8 cellular contexts compared by ENCODE assay signal in genomic region chr14:60561845-60562746, GRCh38. TPM values are rescaled to one million over a fixed set of nuclear protein-coding genes. Genes with fewer than 3 reads are reported as not detected.
DNase-seq lines count a peak whose midpoint lies in the region; ATAC-seq, FAIRE-seq and TF ChIP-seq lines count a peak whose summit lies in the region.

No MANE protein-coding gene starts in this region.

- H3K4me1 ChIP-seq in GM23338 (ENCODE audit: insufficient read depth), result no peaks in the 10 kb centered on the region
- no peaks in the 10 kb centered on the region for H3K4me1 ChIP-seq in H1 (replicated peaks in 1 of 4; ENCODE audit: control insufficient read depth in 3 of 4, insufficient read depth in 4 of 4, low read length in 3 of 4)
- no peaks in the 10 kb centered on the region for H3K4me1 ChIP-seq in mesendoderm (ENCODE audit: control insufficient read depth, low read depth, low read length)

- DNase-seq in SKM-1 treated with dmso at 0.1 percent for 144 hours (lab: John Stamatoyannopoulos, UW; ENCODE audit: unreplicated experiment) (peak; percentile 21), SKM-1 (lab: John Stamatoyannopoulos, UW; ENCODE audit: unreplicated experiment) (no peak), GM23338 (ENCODE audit: low spot score) (peak; percentile 94), M059J (ENCODE audit: low read depth) (peak; percentile 68), RWPE1 (ENCODE audit: low spot score) (peak; percentile 46), H1 (ENCODE audit: low read depth in 1 of 2, low spot score in 2 of 2) (peak; percentile 53 to 60), mesendoderm (peak; percentile 91)

- H2BK12ac ChIP-seq in H1 (ENCODE audit: low read depth, low read length), result no peak overlapping the region

- FAIRE-seq in H1 (lab: Jason Lieb, UNC), result peak; percentile 99

- H3K27me3 ChIP-seq in GM23338 (ENCODE audit: insufficient read depth), result no peaks in the 10 kb centered on the region
- H3K27me3 ChIP-seq in H1 (replicated peaks in 1 of 4; ENCODE audit: control insufficient read depth in 3 of 4, extremely low read depth in 1 of 4, insufficient read depth in 3 of 4, low read length in 3 of 4), result no peaks in the 10 kb centered on the region
- no peaks in the 10 kb centered on the region for H3K27me3 ChIP-seq in mesendoderm (ENCODE audit: insufficient read depth, low read length, poor library complexity)

- H2BK15ac ChIP-seq in H1 (ENCODE audit: low read length) (no peak overlapping the region), mesendoderm (replicated peaks; ENCODE audit: low read depth) (no peak overlapping the region)

- no peak overlapping the region for H3K14ac ChIP-seq in H1 (ENCODE audit: insufficient read length)

- H2AFZ ChIP-seq in GM23338, result no peak overlapping the region
- peak overlapping the region; percentile 43 for H2AFZ ChIP-seq in H1 (ENCODE audit: low read length)

- no peak overlapping the region for H3K4me2 ChIP-seq in GM23338
- H3K4me2 ChIP-seq in H1 (ENCODE audit: insufficient read depth in 1 of 2, low read depth in 2 of 2, low read length in 2 of 2), result no peak overlapping the region
- H3K4me2 ChIP-seq in mesendoderm (ENCODE audit: low read length), result no peak overlapping the region

- no peak overlapping the region for H2BK120ac ChIP-seq in H1 (replicated peaks; ENCODE audit: low read depth, low read length)
- H2BK120ac ChIP-seq in mesendoderm (ENCODE audit: low read depth, low read length), result no peak overlapping the region

- CTCF ChIA-PET in RWPE1 (lab: Yijun Ruan, JAX) (interaction anchor here (0.6 to 1.7 kb wide), 10 partner anchors 19 to 691 kb away, joined by 3 to 19 read pairs (median 3); no protein-coding TSS in a partner anchor), H1 (lab: Charles Lee; ENCODE audit: partially characterized antibody) (interaction anchor here (0.7 to 3.5 kb wide), 34 partner anchors 9 to 366 kb away, joined by 3 to 23 read pairs (median 4); no protein-coding TSS in a partner anchor)

- no peak overlapping the region for H3K27ac Mint-ChIP-seq in GM23338

- ATAC-seq in GM23338, result peak; percentile 99
- no peak for ATAC-seq in GM19452 (IDR thresholded peaks at IDR 0.05; ENCODE audit: unreplicated experiment)

- WGBS in H1 (ENCODE audit: extremely low coverage in 1 of 2, insufficient coverage in 1 of 2, insufficient read length in 1 of 2, insufficient replicate concordance in 2 of 2, low coverage in 1 of 2, low lambda C conversion rate in 2 of 2, missing lambda C conversion rate in 1 of 2), 2 experiments, result 31% methylated on average over 7 of the region's 7 CpGs; no CpG with 5 or more reads in 1 of the 2 experiments
- WGBS in mesendoderm (ENCODE audit: extremely low coverage, insufficient coverage, low lambda C conversion rate), result no CpG with 5 or more reads among the region's 7 CpGs

- H3K4me1 Mint-ChIP-seq in GM23338, result peaks cover 14% of the 10 kb centered on the region; the same call in 2 of the 3 replicates

- H2AK5ac ChIP-seq in H1 (ENCODE audit: low read depth, low read length), result no peak overlapping the region
- H2AK5ac ChIP-seq in mesendoderm (ENCODE audit: low read length), result no peak overlapping the region

- H3K9me3 Mint-ChIP-seq in GM23338, result no peaks in the 10 kb centered on the region

- no peaks in the 10 kb centered on the region for H3K27me3 Mint-ChIP-seq in GM23338 (ENCODE audit: insufficient read depth, low read depth, poor library complexity)

- H3K36me3 Mint-ChIP-seq in GM23338 (ENCODE audit: low read depth), result no peaks in the 10 kb centered on the region

- H3K4ac ChIP-seq in H1 (replicated peaks; ENCODE audit: insufficient read length, low read depth, low read length), result no peak overlapping the region
- no peak overlapping the region for H3K4ac ChIP-seq in mesendoderm (ENCODE audit: low read depth, low read length)

- POLR2A ChIA-PET in RWPE1 (lab: Yijun Ruan, JAX; ENCODE audit: low non-redundant PET) (no interaction called here), H1 (lab: Charles Lee; ENCODE audit: partially characterized antibody) (no interaction called here)

- H4K91ac ChIP-seq in H1 (replicated peaks; ENCODE audit: insufficient read length, low read length), result no peak overlapping the region

- TF ChIP-seq POLR2A in H1 (IDR thresholded peaks at IDR 0.05; ENCODE audit: control extremely low read depth in 1 of 2, low read depth in 2 of 2, low read length in 2 of 2), result no peak

- H3K4me3 ChIP-seq in GM23338, result no peak overlapping the region
- H3K4me3 ChIP-seq in H1 (ENCODE audit: extremely low read depth in 1 of 4, insufficient read depth in 2 of 4, low read depth in 3 of 4, low read length in 4 of 4), result no peak overlapping the region
- H3K4me3 ChIP-seq in mesendoderm (ENCODE audit: low read length), result no peak overlapping the region

- no peak overlapping the region for H3K56ac ChIP-seq in H1 (replicated peaks; ENCODE audit: insufficient read length, low read depth, low read length)
- H3K56ac ChIP-seq in mesendoderm (ENCODE audit: low read length), result no peak overlapping the region

- H3K9ac ChIP-seq in H1 (replicated peaks in 1 of 4; ENCODE audit: extremely low read depth in 1 of 4, low read depth in 3 of 4, low read length in 3 of 4) (no peak overlapping the region), mesendoderm (ENCODE audit: low read length) (no peak overlapping the region)

- no peaks in the 10 kb centered on the region for H3K79me2 ChIP-seq in GM23338 (replicated peaks; ENCODE audit: insufficient read depth)
- H3K79me2 ChIP-seq in H1 (ENCODE audit: control insufficient read depth in 1 of 2, insufficient read depth in 2 of 2, low read length in 2 of 2), result no peaks in the 10 kb centered on the region
- H3K79me2 ChIP-seq in mesendoderm (ENCODE audit: control insufficient read depth, insufficient read depth, low read length), result no peaks in the 10 kb centered on the region

- no peaks in the 10 kb centered on the region for H4K20me1 ChIP-seq in GM23338 (replicated peaks; ENCODE audit: insufficient read depth)
- no peaks in the 10 kb centered on the region for H4K20me1 ChIP-seq in H1 (replicated peaks in 1 of 2; ENCODE audit: control insufficient read depth in 1 of 2, insufficient read depth in 2 of 2, low read length in 2 of 2)

- peak; percentile 98 to 99 for TF ChIP-seq RAD21 in H1 (IDR thresholded peaks at IDR 0.05 in 1 of 2, conservative IDR thresholded peaks at IDR 0.05 in 1 of 2; ENCODE audit: low read depth in 2 of 2, low read length in 2 of 2)

- peak; percentile 89 to 99 for TF ChIP-seq CTCF in GM23338 (conservative IDR thresholded peaks at IDR 0.05; ENCODE audit: low read depth in 2 of 2)
- TF ChIP-seq CTCF in RWPE1 (conservative IDR thresholded peaks at IDR 0.05; ENCODE audit: low read depth), result peak; percentile 39
- peak; percentile 74 to 98 (median 96) for TF ChIP-seq CTCF in H1 (IDR thresholded peaks at IDR 0.05; ENCODE audit: control extremely low read depth in 1 of 3, insufficient read depth in 1 of 3, low read depth in 1 of 3, low read length in 3 of 3)

- H3K18ac ChIP-seq in H1 (ENCODE audit: extremely low read depth, low read length) (no peak overlapping the region), mesendoderm (ENCODE audit: low read length) (no peak overlapping the region)

- H3K23me2 ChIP-seq in H1 (ENCODE audit: low read depth, low read length), result no peaks in the 10 kb centered on the region; the same call in 1 of the 2 replicates

- no peak overlapping the region for H2BK20ac ChIP-seq in H1 (ENCODE audit: low read length)

- no peaks in the 10 kb centered on the region for H3K9me2 ChIP-seq in GM23338 (ENCODE audit: insufficient read depth)

- H3F3A ChIP-seq in GM23338 (replicated peaks; ENCODE audit: low read depth), result no peaks in the 10 kb centered on the region

- H3K79me1 ChIP-seq in H1 (ENCODE audit: low read depth, low read length) (no peaks in the 10 kb centered on the region), mesendoderm (ENCODE audit: low read length) (no peaks in the 10 kb centered on the region)

- no peak for TF ChIP-seq EP300 in H1 (IDR thresholded peaks at IDR 0.05; ENCODE audit: borderline replicate concordance in 1 of 2, low read depth in 2 of 2, low read length in 2 of 2)

- no peak overlapping the region for H4K8ac ChIP-seq in H1 (ENCODE audit: extremely low read depth, insufficient read depth, low read length)
- no peak overlapping the region for H4K8ac ChIP-seq in mesendoderm (ENCODE audit: low read depth, low read length)

- no peak overlapping the region for H3K4me3 Mint-ChIP-seq in GM23338

- H3K36me3 ChIP-seq in GM23338 (ENCODE audit: insufficient read depth), result no peaks in the 10 kb centered on the region
- H3K36me3 ChIP-seq in H1 (ENCODE audit: control insufficient read depth in 2 of 4, insufficient read depth in 4 of 4, low read length in 3 of 4), result no peaks in the 10 kb centered on the region
- H3K36me3 ChIP-seq in mesendoderm (ENCODE audit: control insufficient read depth, insufficient read depth, low read length), result no peaks in the 10 kb centered on the region

- H3K23ac ChIP-seq in H1 (ENCODE audit: insufficient read length) (no peak overlapping the region), mesendoderm (ENCODE audit: low read length) (no peak overlapping the region)

- no peak overlapping the region for H2BK5ac ChIP-seq in H1 (ENCODE audit: low read depth, low read length)
- no peak overlapping the region for H2BK5ac ChIP-seq in mesendoderm (ENCODE audit: low read length)

- H4K5ac ChIP-seq in H1 (ENCODE audit: insufficient read length, low read depth, low read length) (no peak overlapping the region), mesendoderm (ENCODE audit: low read length) (no peak overlapping the region)

- H3K9me3 ChIP-seq in H1 (ENCODE audit: insufficient read depth in 2 of 2, low read depth in 1 of 2, low read length in 1 of 2), result no peaks in the 10 kb centered on the region

- H3K27ac ChIP-seq in GM23338 (ENCODE audit: low read depth) (no peak overlapping the region), RWPE1 (no peak overlapping the region), H1 (ENCODE audit: low read depth, low read length) (no peak overlapping the region), mesendoderm (ENCODE audit: low read depth, low read length) (no peak overlapping the region)

TF ChIP-seq in H1, 55 proteins besides CTCF, POLR2A, EP300 and RAD21 (continues in another document):
- peak; percentile 58; the same call in 1 of the 2 replicates for TF ChIP-seq JUND (IDR thresholded peaks at IDR 0.05; ENCODE audit: low read length)

RNA-seq across cellular contexts. Expression of gene SIX6, which starts 53.1 kb away (rescaled TPM):
- total RNA-seq in GM23338 (2014; rRNA removed; shearing (Covaris generic)), result not detected in 2 replicates
- polyA plus RNA-seq in GM23338 (2016; fragmentation: Nextera tagmentation; extraction: Ambion mirVana) (0.11 TPM in 1 of 2 replicates, not detected in the other), H1 (2011; rRNA removed) (0.03 and 0.08 TPM in 2 replicates)
- total RNA-seq in M059J (2014; rRNA removed; shearing (Covaris generic)), result not detected in 2 replicates
- not detected in 2 replicates for total RNA-seq in H1 (2021; fragmentation: NEBNext Ultra II Directional; extraction: Animal tissue kit (Norgen Biotek cat#: 25700))
- 0.04 TPM for polyA plus RNA-seq in H1 (2011; cell fraction: cytosol; rRNA removed)
- polyA plus RNA-seq in H1 (2011; cell fraction: nucleus; rRNA removed), result 0.06 TPM
- polyA plus RNA-seq in H1 (2012, experiment 1 of 2), result 0.07 to 0.08 TPM in 2 of 4 replicates, not detected in the others
- 0.07 TPM for polyA plus RNA-seq in H1 (2012, experiment 2 of 2)
- polyA plus RNA-seq in H1 (2013, experiment 1 of 2), result 0.14 TPM
- 0.18 TPM for polyA plus RNA-seq in H1 (2013, experiment 2 of 2)
- not detected in 2 replicates for polyA minus RNA-seq in H1 (2011; rRNA and poly(A)+ RNA removed)
- polyA minus RNA-seq in H1 (2011; cell fraction: cytosol; rRNA and poly(A)+ RNA removed), result not detected
- polyA minus RNA-seq in H1 (2011; cell fraction: nucleus; rRNA and poly(A)+ RNA removed), result not detected
- not detected for polyA plus RNA-seq in mesendoderm (2013, experiment 1 of 2)
- polyA plus RNA-seq in mesendoderm (2013, experiment 2 of 2), result 0.03 TPM

Comparison
In these comparisons a context has a peak if more than half of its experiments do, and no peak if none do; other contexts are left out.
1. CTCF ChIP-seq: peak in every context shown above with its lines; median percentile 96 in H1; 94 in GM23338; 39 in RWPE1.